Comparison of ENCODE assay signal across 8 cellular contexts in genomic region chr3:4985330-4986174, GRCh38. TPM values are rescaled to one million over a fixed set of nuclear protein-coding genes. Genes with fewer than 3 reads are reported as not detected.
DNase-seq lines count a peak whose midpoint lies in the region; TF ChIP-seq lines count a peak whose summit lies in the region.

No MANE protein-coding gene starts in this region.

- peak overlapping the region; percentile 82 for H3K4me3 Mint-ChIP-seq in activated naive CD4-positive, alpha-beta T cell treated with anti-CD3 and anti-CD28 coated beads, Interleukin-2, amount 10 ng/mL, durations not matched to agents 7 days and 5 days
- H3K4me3 Mint-ChIP-seq in activated T-helper 2 cell treated with anti-CD3 and anti-CD28 coated beads, Interferon-gamma antibody, Interleukin-2, Interleukin-4, amounts not matched to agents 10 μg/mL and 5 μg/mL and 100 μg/mL, durations not matched to agents 14 hours and 24 hours and 36 hours (ENCODE audit: low read depth) = peak overlapping the region; percentile 82

- CTCF ChIA-PET in activated naive CD4-positive, alpha-beta T cell treated with anti-CD3 and anti-CD28 coated beads, Interleukin-2, amount 10 ng/mL, durations not matched to agents 7 days and 5 days (lab: Charles Lee) = interaction anchor here (0.8 to 11.3 kb wide), 12 partner anchors 9 to 274 kb away, joined by 3 to 112 read pairs (median 7); no protein-coding TSS in a partner anchor

- peaks cover 55% of the 10 kb centered on the region for H3K36me3 Mint-ChIP-seq in activated naive CD4-positive, alpha-beta T cell treated with anti-CD3 and anti-CD28 coated beads, Interleukin-2, amount 10 ng/mL, durations not matched to agents 7 days and 5 days
- H3K36me3 Mint-ChIP-seq in activated T-helper 2 cell treated with anti-CD3 and anti-CD28 coated beads, Interferon-gamma antibody, Interleukin-2, Interleukin-4, amounts not matched to agents 10 μg/mL and 5 μg/mL and 100 μg/mL, durations not matched to agents 14 hours and 24 hours and 36 hours (ENCODE audit: low read depth) = peaks cover 58% of the 10 kb centered on the region

- H3K4me3 ChIP-seq in right atrium auricular region (peak overlapping the region in 1 of 2 donors; percentile 48), spleen (peak overlapping the region in 2 of 8 donors; percentile 2 to 70)

- 62 to 79% (median 65%) methylated on average over 10 of the region's 10 CpGs for WGBS in spleen, 5 donors

- no peak for DNase-seq in activated naive CD4-positive, alpha-beta T cell treated with anti-CD3 and anti-CD28 coated beads, Interleukin-2, amount 10 ng/mL, durations not matched to agents 7 days and 5 days
- no peak for DNase-seq in activated naive CD4-positive, alpha-beta T cell (lab: John Stamatoyannopoulos, UW)
- DNase-seq in activated T-helper 2 cell treated with anti-CD3 and anti-CD28 coated beads, Interferon-gamma antibody, Interleukin-2, Interleukin-4, amounts not matched to agents 10 μg/mL and 5 μg/mL and 100 μg/mL, durations not matched to agents 14 hours and 24 hours and 36 hours (ENCODE audit: low spot score) = no peak
- no peak for DNase-seq in right atrium auricular region (ENCODE audit: low spot score)
- DNase-seq in spleen = no peak
- no peak for DNase-seq in D341Med (ENCODE audit: low spot score)
- no peak for DNase-seq in germinal center (ENCODE audit: low spot score)
- DNase-seq in COLO829 (ENCODE audit: low spot score) = no peak

- H3K9me3 ChIP-seq in right atrium auricular region (no peaks in the 10 kb centered on the region), spleen (no peaks in the 10 kb centered on the region)

- no peaks in the 10 kb centered on the region for H3K27me3 ChIP-seq in right atrium auricular region
- H3K27me3 ChIP-seq in spleen (replicated peaks in 1 of 7) = no peaks in the 10 kb centered on the region

- H3K4me1 ChIP-seq in right atrium auricular region (peaks cover 0 to 79% of the 10 kb centered on the region in 2 donors), spleen (peaks cover 55 to 100% (median 76%) of the 10 kb centered on the region in 6 donors)

- peak overlapping the region; percentile 96 to 98 for H3K27ac ChIP-seq in right atrium auricular region
- H3K27ac ChIP-seq in spleen = peak overlapping the region; percentile 76 to 99 (median 98)

- intact Hi-C loops in activated T-helper 2 cell treated with anti-CD3 and anti-CD28 coated beads, Interferon-gamma antibody, Interleukin-2, Interleukin-4, amounts not matched to agents 10 μg/mL and 5 μg/mL and 100 μg/mL, durations not matched to agents 14 hours and 24 hours and 36 hours (cut with micrococcal nuclease) = loop anchor here (1.0 kb wide), 5 partner anchors 17 to 73 kb away; no protein-coding TSS in a partner anchor
- intact Hi-C loops in spleen (cut with DNase I; ENCODE audit: low total_unique reads) = loop anchor here (10.0 kb wide), 1 partner anchor 271 kb away; no protein-coding TSS in a partner anchor

- H3K9me3 Mint-ChIP-seq in activated naive CD4-positive, alpha-beta T cell treated with anti-CD3 and anti-CD28 coated beads, Interleukin-2, amount 10 ng/mL, durations not matched to agents 7 days and 5 days = no peaks in the 10 kb centered on the region
- no peaks in the 10 kb centered on the region for H3K9me3 Mint-ChIP-seq in activated T-helper 2 cell treated with anti-CD3 and anti-CD28 coated beads, Interferon-gamma antibody, Interleukin-2, Interleukin-4, amounts not matched to agents 10 μg/mL and 5 μg/mL and 100 μg/mL, durations not matched to agents 14 hours and 24 hours and 36 hours

- H3K27me3 Mint-ChIP-seq in activated naive CD4-positive, alpha-beta T cell treated with anti-CD3 and anti-CD28 coated beads, Interleukin-2, amount 10 ng/mL, durations not matched to agents 7 days and 5 days = peaks cover 8% of the 10 kb centered on the region
- H3K27me3 Mint-ChIP-seq in activated T-helper 2 cell treated with anti-CD3 and anti-CD28 coated beads, Interferon-gamma antibody, Interleukin-2, Interleukin-4, amounts not matched to agents 10 μg/mL and 5 μg/mL and 100 μg/mL, durations not matched to agents 14 hours and 24 hours and 36 hours (ENCODE audit: low read depth) = no peaks in the 10 kb centered on the region

- H3K36me3 ChIP-seq in right atrium auricular region = peaks cover 12% of the 10 kb centered on the region
- H3K36me3 ChIP-seq in spleen = peaks cover 0 to 35% (median 12%) of the 10 kb centered on the region in 6 donors

- TF ChIP-seq CTCF in right atrium auricular region (IDR thresholded peaks at IDR 0.05) = no peak
- TF ChIP-seq CTCF in spleen (IDR thresholded peaks at IDR 0.05 in 8 of 11, conservative IDR thresholded peaks at IDR 0.05 in 3 of 11) = no peak

- H3K27ac Mint-ChIP-seq in activated naive CD4-positive, alpha-beta T cell treated with anti-CD3 and anti-CD28 coated beads, Interleukin-2, amount 10 ng/mL, durations not matched to agents 7 days and 5 days = peak overlapping the region; percentile 93
- peak overlapping the region; percentile 85 for H3K27ac Mint-ChIP-seq in activated T-helper 2 cell treated with anti-CD3 and anti-CD28 coated beads, Interferon-gamma antibody, Interleukin-2, Interleukin-4, amounts not matched to agents 10 μg/mL and 5 μg/mL and 100 μg/mL, durations not matched to agents 14 hours and 24 hours and 36 hours

- peaks cover 80% of the 10 kb centered on the region for H3K4me1 Mint-ChIP-seq in activated naive CD4-positive, alpha-beta T cell treated with anti-CD3 and anti-CD28 coated beads, Interleukin-2, amount 10 ng/mL, durations not matched to agents 7 days and 5 days
- peaks cover 53% of the 10 kb centered on the region for H3K4me1 Mint-ChIP-seq in activated T-helper 2 cell treated with anti-CD3 and anti-CD28 coated beads, Interferon-gamma antibody, Interleukin-2, Interleukin-4, amounts not matched to agents 10 μg/mL and 5 μg/mL and 100 μg/mL, durations not matched to agents 14 hours and 24 hours and 36 hours (ENCODE audit: low read depth)

- TF ChIP-seq POLR2A in spleen (IDR thresholded peaks at IDR 0.05) = no peak

RNA-seq across cellular contexts. Expression of gene BHLHE40, which starts 6.3 kb away (rescaled TPM):
- 421 and 425 TPM in 2 replicates for total RNA-seq in activated T-helper 2 cell treated with anti-CD3 and anti-CD28 coated beads, Interferon-gamma antibody, Interleukin-2, Interleukin-4, amounts not matched to agents 10 μg/mL and 5 μg/mL and 100 μg/mL, durations not matched to agents 14 hours and 24 hours and 36 hours
- total RNA-seq in right atrium auricular region = 10 to 100 TPM; 32.3 to 49.5 TPM
- total RNA-seq in spleen = 100 to 1,000 TPM in 1 of 7 donors, 10 to 100 TPM in 6; 22.9 to 108 (median 40.3) TPM
- polyA plus RNA-seq in spleen = 10 to 100 TPM; 11.8 to 15.6 (median 12.7) TPM
